In genomic region chr19:6737284-6737872, GRCh38 we compare ENCODE assay signal across 1 cellular context.
A peak's percentile ranks its signal among the peaks of the same experiment; 100 is the strongest.
TF ChIP-seq lines count a peak whose summit lies in the region.

GPR108 (minus strand) TSS chr19:6737580; CDS start chr19:6737576, 4 bp downstream.

TF ChIP-seq in HepG2, 621 proteins besides CTCF, POLR2A, EP300 and RAD21 (continued from another document and continues in another):
- TF ChIP-seq, protein P1, sequence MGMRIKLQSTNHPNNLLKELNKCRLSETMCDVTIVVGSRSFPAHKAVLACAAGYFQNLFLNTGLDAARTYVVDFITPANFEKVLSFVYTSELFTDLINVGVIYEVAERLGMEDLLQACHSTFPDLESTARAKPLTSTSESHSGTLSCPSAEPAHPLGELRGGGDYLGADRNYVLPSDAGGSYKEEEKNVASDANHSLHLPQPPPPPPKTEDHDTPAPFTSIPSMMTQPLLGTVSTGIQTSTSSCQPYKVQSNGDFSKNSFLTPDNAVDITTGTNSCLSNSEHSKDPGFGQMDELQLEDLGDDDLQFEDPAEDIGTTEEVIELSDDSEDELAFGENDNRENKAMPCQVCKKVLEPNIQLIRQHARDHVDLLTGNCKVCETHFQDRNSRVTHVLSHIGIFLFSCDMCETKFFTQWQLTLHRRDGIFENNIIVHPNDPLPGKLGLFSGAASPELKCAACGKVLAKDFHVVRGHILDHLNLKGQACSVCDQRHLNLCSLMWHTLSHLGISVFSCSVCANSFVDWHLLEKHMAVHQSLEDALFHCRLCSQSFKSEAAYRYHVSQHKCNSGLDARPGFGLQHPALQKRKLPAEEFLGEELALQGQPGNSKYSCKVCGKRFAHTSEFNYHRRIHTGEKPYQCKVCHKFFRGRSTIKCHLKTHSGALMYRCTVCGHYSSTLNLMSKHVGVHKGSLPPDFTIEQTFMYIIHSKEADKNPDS (CRISPR knock-in tag; IDR thresholded peaks at IDR 0.05) = no peak
- TF ChIP-seq HOXA7 (CRISPR knock-in tag; IDR thresholded peaks at IDR 0.05) (no peak), FUBP1 (CRISPR knock-in tag; IDR thresholded peaks at IDR 0.05; ENCODE audit: borderline replicate concordance) (no peak), JDP2 (CRISPR knock-in tag; IDR thresholded peaks at IDR 0.05; ENCODE audit: borderline replicate concordance) (no peak), FOSL2 (CRISPR knock-in tag; IDR thresholded peaks at IDR 0.05) (no peak), STAT6 (CRISPR knock-in tag; IDR thresholded peaks at IDR 0.05; ENCODE audit: borderline replicate concordance) (no peak), ZBTB38 (CRISPR knock-in tag; IDR thresholded peaks at IDR 0.05) (no peak), ZNF576 (CRISPR knock-in tag; IDR thresholded peaks at IDR 0.05) (no peak), TBX3 (IDR thresholded peaks at IDR 0.05; ENCODE audit: borderline replicate concordance) (no peak), ZFP90 (CRISPR knock-in tag; IDR thresholded peaks at IDR 0.05; ENCODE audit: borderline replicate concordance) (no peak), ZNF207 (IDR thresholded peaks at IDR 0.05; ENCODE audit: borderline replicate concordance) (no peak), ZNF317 (CRISPR knock-in tag; IDR thresholded peaks at IDR 0.05) (0 out of 2 replicates have a peak, but pooled peaks have one; percentile 45), MYC (CRISPR knock-in tag; IDR thresholded peaks at IDR 0.05; ENCODE audit: borderline replicate concordance) (no peak), ZNF740 (CRISPR knock-in tag; IDR thresholded peaks at IDR 0.05) (no peak), TGIF2 (CRISPR knock-in tag; IDR thresholded peaks at IDR 0.05) (no peak), KMT2B (CRISPR knock-in tag; IDR thresholded peaks at IDR 0.05) (no peak), ZNF768 (CRISPR knock-in tag; IDR thresholded peaks at IDR 0.05) (no peak; the same call in 1 of the 2 replicates), GABPB1 (CRISPR knock-in tag; IDR thresholded peaks at IDR 0.05) (peak; percentile 88), PRMT3 (CRISPR knock-in tag; IDR thresholded peaks at IDR 0.05; ENCODE audit: borderline replicate concordance, low read depth) (no peak), SKIL (CRISPR knock-in tag; IDR thresholded peaks at IDR 0.05; ENCODE audit: borderline replicate concordance) (no peak), ZNF563 (CRISPR knock-in tag; IDR thresholded peaks at IDR 0.05) (0 out of 2 replicates have a peak, but pooled peaks have one; percentile 2), LCORL (IDR thresholded peaks at IDR 0.05) (no peak), LCORL (CRISPR knock-in tag; IDR thresholded peaks at IDR 0.05) (no peak), CHCHD3 (CRISPR knock-in tag; IDR thresholded peaks at IDR 0.05) (no peak), ZNF550 (CRISPR knock-in tag; IDR thresholded peaks at IDR 0.05; ENCODE audit: borderline replicate concordance) (no peak), ZMYM2 (CRISPR knock-in tag; IDR thresholded peaks at IDR 0.05) (no peak), ZNF44 (CRISPR knock-in tag; IDR thresholded peaks at IDR 0.05) (no peak), FOXP1 (IDR thresholded peaks at IDR 0.05) (no peak), FOXP1 (CRISPR knock-in tag; IDR thresholded peaks at IDR 0.05) (no peak)
- TF ChIP-seq, protein P2, sequence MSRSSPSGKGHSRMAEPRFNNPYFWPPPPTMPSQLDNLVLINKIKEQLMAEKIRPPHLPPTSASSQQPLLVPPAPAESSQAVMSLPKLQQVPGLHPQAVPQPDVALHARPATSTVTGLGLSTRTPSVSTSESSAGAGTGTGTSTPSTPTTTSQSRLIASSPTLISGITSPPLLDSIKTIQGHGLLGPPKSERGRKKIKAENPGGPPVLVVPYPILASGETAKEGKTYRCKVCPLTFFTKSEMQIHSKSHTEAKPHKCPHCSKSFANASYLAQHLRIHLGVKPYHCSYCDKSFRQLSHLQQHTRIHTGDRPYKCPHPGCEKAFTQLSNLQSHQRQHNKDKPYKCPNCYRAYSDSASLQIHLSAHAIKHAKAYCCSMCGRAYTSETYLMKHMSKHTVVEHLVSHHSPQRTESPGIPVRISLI (CRISPR knock-in tag; IDR thresholded peaks at IDR 0.05; ENCODE audit: borderline replicate concordance) = no peak
- TF ChIP-seq, protein P3, sequence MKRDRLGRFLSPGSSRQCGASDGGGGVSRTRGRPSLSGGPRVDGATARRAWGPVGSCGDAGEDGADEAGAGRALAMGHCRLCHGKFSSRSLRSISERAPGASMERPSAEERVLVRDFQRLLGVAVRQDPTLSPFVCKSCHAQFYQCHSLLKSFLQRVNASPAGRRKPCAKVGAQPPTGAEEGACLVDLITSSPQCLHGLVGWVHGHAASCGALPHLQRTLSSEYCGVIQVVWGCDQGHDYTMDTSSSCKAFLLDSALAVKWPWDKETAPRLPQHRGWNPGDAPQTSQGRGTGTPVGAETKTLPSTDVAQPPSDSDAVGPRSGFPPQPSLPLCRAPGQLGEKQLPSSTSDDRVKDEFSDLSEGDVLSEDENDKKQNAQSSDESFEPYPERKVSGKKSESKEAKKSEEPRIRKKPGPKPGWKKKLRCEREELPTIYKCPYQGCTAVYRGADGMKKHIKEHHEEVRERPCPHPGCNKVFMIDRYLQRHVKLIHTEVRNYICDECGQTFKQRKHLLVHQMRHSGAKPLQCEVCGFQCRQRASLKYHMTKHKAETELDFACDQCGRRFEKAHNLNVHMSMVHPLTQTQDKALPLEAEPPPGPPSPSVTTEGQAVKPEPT (CRISPR knock-in tag; IDR thresholded peaks at IDR 0.05; ENCODE audit: low read depth) = no peak
- TF ChIP-seq, protein P4, sequence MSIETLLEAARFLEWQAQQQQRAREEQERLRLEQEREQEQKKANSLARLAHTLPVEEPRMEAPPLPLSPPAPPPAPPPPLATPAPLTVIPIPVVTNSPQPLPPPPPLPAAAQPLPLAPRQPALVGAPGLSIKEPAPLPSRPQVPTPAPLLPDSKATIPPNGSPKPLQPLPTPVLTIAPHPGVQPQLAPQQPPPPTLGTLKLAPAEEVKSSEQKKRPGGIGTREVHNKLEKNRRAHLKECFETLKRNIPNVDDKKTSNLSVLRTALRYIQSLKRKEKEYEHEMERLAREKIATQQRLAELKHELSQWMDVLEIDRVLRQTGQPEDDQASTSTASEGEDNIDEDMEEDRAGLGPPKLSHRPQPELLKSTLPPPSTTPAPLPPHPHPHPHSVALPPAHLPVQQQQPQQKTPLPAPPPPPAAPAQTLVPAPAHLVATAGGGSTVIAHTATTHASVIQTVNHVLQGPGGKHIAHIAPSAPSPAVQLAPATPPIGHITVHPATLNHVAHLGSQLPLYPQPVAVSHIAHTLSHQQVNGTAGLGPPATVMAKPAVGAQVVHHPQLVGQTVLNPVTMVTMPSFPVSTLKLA (IDR thresholded peaks at IDR 0.05) = no peak
- TF ChIP-seq, protein P5, sequence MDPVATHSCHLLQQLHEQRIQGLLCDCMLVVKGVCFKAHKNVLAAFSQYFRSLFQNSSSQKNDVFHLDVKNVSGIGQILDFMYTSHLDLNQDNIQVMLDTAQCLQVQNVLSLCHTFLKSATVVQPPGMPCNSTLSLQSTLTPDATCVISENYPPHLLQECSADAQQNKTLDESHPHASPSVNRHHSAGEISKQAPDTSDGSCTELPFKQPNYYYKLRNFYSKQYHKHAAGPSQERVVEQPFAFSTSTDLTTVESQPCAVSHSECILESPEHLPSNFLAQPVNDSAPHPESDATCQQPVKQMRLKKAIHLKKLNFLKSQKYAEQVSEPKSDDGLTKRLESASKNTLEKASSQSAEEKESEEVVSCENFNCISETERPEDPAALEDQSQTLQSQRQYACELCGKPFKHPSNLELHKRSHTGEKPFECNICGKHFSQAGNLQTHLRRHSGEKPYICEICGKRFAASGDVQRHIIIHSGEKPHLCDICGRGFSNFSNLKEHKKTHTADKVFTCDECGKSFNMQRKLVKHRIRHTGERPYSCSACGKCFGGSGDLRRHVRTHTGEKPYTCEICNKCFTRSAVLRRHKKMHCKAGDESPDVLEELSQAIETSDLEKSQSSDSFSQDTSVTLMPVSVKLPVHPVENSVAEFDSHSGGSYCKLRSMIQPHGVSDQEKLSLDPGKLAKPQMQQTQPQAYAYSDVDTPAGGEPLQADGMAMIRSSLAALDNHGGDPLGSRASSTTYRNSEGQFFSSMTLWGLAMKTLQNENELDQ (CRISPR knock-in tag; IDR thresholded peaks at IDR 0.05; ENCODE audit: borderline replicate concordance) = no peak
- TF ChIP-seq, protein P6, sequence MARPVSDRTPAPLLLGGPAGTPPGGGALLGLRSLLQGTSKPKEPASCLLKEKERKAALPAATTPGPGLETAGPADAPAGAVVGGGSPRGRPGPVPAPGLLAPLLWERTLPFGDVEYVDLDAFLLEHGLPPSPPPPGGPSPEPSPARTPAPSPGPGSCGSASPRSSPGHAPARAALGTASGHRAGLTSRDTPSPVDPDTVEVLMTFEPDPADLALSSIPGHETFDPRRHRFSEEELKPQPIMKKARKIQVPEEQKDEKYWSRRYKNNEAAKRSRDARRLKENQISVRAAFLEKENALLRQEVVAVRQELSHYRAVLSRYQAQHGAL (CRISPR knock-in tag; IDR thresholded peaks at IDR 0.05; ENCODE audit: not compliant biosample characterization) = no peak
- TF ChIP-seq, protein P7, sequence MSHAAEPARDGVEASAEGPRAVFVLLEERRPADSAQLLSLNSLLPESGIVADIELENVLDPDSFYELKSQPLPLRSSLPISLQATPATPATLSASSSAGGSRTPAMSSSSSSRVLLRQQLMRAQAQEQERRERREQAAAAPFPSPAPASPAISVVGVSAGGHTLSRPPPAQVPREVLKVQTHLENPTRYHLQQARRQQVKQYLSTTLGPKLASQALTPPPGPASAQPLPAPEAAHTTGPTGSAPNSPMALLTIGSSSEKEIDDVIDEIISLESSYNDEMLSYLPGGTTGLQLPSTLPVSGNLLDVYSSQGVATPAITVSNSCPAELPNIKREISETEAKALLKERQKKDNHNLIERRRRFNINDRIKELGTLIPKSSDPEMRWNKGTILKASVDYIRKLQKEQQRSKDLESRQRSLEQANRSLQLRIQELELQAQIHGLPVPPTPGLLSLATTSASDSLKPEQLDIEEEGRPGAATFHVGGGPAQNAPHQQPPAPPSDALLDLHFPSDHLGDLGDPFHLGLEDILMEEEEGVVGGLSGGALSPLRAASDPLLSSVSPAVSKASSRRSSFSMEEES (CRISPR knock-in tag; IDR thresholded peaks at IDR 0.05) = no peak
